In genomic region chr16:81315271-81316175, GRCh38 we compare ENCODE assay signal across 8 cellular contexts. TPM values are rescaled to one million over a fixed set of nuclear protein-coding genes. Genes with fewer than 3 reads are reported as not detected.
DNase-seq lines count a peak whose midpoint lies in the region; FAIRE-seq and TF ChIP-seq lines count a peak whose summit lies in the region.

No MANE protein-coding gene starts in this region.

- WGBS in mesenchymal stem cell, result 2% methylated on average over 56 of the region's 88 CpGs

- H3K9me3 ChIP-seq in effector memory CD4-positive, alpha-beta T cell (ENCODE audit: control insufficient read depth, low read length), result no peaks in the 10 kb centered on the region
- no peaks in the 10 kb centered on the region for H3K9me3 ChIP-seq in mesenchymal stem cell (ENCODE audit: control insufficient read depth, low read length)

- peaks cover 26% of the 10 kb centered on the region for H3K79me1 ChIP-seq in mesenchymal stem cell (replicated peaks; ENCODE audit: low read length, poor library complexity, severe bottlenecking)

- H3K36me3 ChIP-seq in effector memory CD4-positive, alpha-beta T cell (ENCODE audit: control insufficient read depth, insufficient read depth, low read length), result no peaks in the 10 kb centered on the region
- H3K36me3 ChIP-seq in mesenchymal stem cell (ENCODE audit: control insufficient read depth in 1 of 2, insufficient read depth in 2 of 2, low read depth in 1 of 2, low read length in 2 of 2), result peaks cover 0 to 3% of the 10 kb centered on the region in 2 experiments

- TF ChIP-seq POLR2A in H54 (IDR thresholded peaks at IDR 0.05; ENCODE audit: low read depth, low read length), result 0 out of 2 replicates have a peak, but pooled peaks have one; percentile 14

- peak overlapping the region; percentile 76 for H3K4me2 ChIP-seq in mesenchymal stem cell (ENCODE audit: low read length, poor library complexity, severe bottlenecking)

- peak overlapping the region; percentile 68 for H3K4me3 ChIP-seq in effector memory CD4-positive, alpha-beta T cell (ENCODE audit: insufficient read depth, low read depth, low read length, poor library complexity, severe bottlenecking)
- peak overlapping the region; percentile 96 to 97 for H3K4me3 ChIP-seq in mesenchymal stem cell (ENCODE audit: insufficient read depth in 1 of 2, low read depth in 1 of 2, low read length in 2 of 2)

- H4K8ac ChIP-seq in mesenchymal stem cell (ENCODE audit: low read length), result peak overlapping the region; percentile 82

- H2BK120ac ChIP-seq in mesenchymal stem cell (ENCODE audit: low read depth, low read length), result peak overlapping the region; percentile 81

- peak overlapping the region; percentile 78 for H2BK15ac ChIP-seq in mesenchymal stem cell (ENCODE audit: low read depth, poor library complexity, severe bottlenecking)

- H3K4ac ChIP-seq in mesenchymal stem cell (ENCODE audit: low read depth in 1 of 2, low read length in 2 of 2), result peak overlapping the region in 1 of 2 experiments; percentile 86

- H3K18ac ChIP-seq in mesenchymal stem cell (ENCODE audit: low read depth in 1 of 2, low read length in 2 of 2), result peak overlapping the region; percentile 78 to 95

- no peaks in the 10 kb centered on the region for H3K27me3 ChIP-seq in effector memory CD4-positive, alpha-beta T cell (replicated peaks; ENCODE audit: control insufficient read depth, insufficient read depth, low read length, poor library complexity, severe bottlenecking)
- no peaks in the 10 kb centered on the region for H3K27me3 ChIP-seq in mesenchymal stem cell (ENCODE audit: control insufficient read depth in 1 of 2, insufficient read depth in 1 of 2, low read length in 2 of 2)

- CTCF ChIA-PET in GM10248 (lab: Yijun Ruan, JAX), result interaction anchor here (1.0 to 2.8 kb wide), 4 partner anchors 9 to 54 kb away, joined by 3 to 9 read pairs (median 4); no protein-coding TSS in a partner anchor

- no peak for TF ChIP-seq CTCF in GM10248 (IDR thresholded peaks at IDR 0.05; ENCODE audit: control extremely low read depth, extremely low read depth, low read depth, missing control alignments)

- H2BK12ac ChIP-seq in mesenchymal stem cell (ENCODE audit: low read length in 2 of 2), result peak overlapping the region in 1 of 2 experiments; percentile 69

- peak overlapping the region; percentile 66 for H2AFZ ChIP-seq in mesenchymal stem cell (ENCODE audit: low read depth, low read length)

- no peak overlapping the region for H2AK5ac ChIP-seq in mesenchymal stem cell (ENCODE audit: low read length, severe bottlenecking)

- peaks cover 17% of the 10 kb centered on the region for H3K4me1 ChIP-seq in effector memory CD4-positive, alpha-beta T cell (ENCODE audit: control insufficient read depth, insufficient read depth, low read length, poor library complexity, severe bottlenecking)
- H3K4me1 ChIP-seq in mesenchymal stem cell (ENCODE audit: control insufficient read depth, insufficient read depth, low read depth, low read length), result peaks cover 13% of the 10 kb centered on the region

- H3K14ac ChIP-seq in mesenchymal stem cell (ENCODE audit: low read length in 2 of 2), result peak overlapping the region in 1 of 2 experiments; percentile 82

- FAIRE-seq in H54 (lab: Jason Lieb, UNC), result no peak

- peak overlapping the region; percentile 89 for H3K9ac ChIP-seq in mesenchymal stem cell (ENCODE audit: low read length)

- peak; percentile 64 for DNase-seq in GM10248 (ENCODE audit: extremely low spot score)
- DNase-seq in H54 (ENCODE audit: insufficient read length, low spot score), result peak; percentile 23
- peak; percentile 67 for DNase-seq in M059J (ENCODE audit: low read depth)
- DNase-seq in activated CD8-positive, alpha-beta memory T cell treated with anti-CD3 and anti-CD28 coated beads for 4 hours (ENCODE audit: low read depth in 2 of 2), result peak; percentile 12 to 14
- peak; percentile 2 to 15 (median 12) for DNase-seq in effector memory CD4-positive, alpha-beta T cell
- peak; percentile 69 for DNase-seq in mesenchymal stem cell
- peak; percentile 14 to 16 for DNase-seq in stimulated activated CD8-positive, alpha-beta memory T cell treated with anti-CD3 and anti-CD28 coated beads, Interleukin-2, amount 100 ng/mL, for 1 hour (ENCODE audit: low read depth in 2 of 2)
- no peak for DNase-seq in iPS-NIHi7 (ENCODE audit: extremely low spot score)

- no peak overlapping the region for H2BK5ac ChIP-seq in mesenchymal stem cell (ENCODE audit: low read depth, low read length, poor library complexity, severe bottlenecking)

- POLR2A ChIA-PET in GM10248 (lab: Yijun Ruan, JAX), result no interaction called here

- peak overlapping the region; percentile 10 to 64 for H3K23ac ChIP-seq in mesenchymal stem cell (ENCODE audit: low read length in 2 of 2)

- H4K91ac ChIP-seq in mesenchymal stem cell (ENCODE audit: low read length), result peak overlapping the region; percentile 83

- H3K27ac ChIP-seq in effector memory CD4-positive, alpha-beta T cell (ENCODE audit: insufficient read depth, low read length, poor library complexity, severe bottlenecking), result peak overlapping the region; percentile 59
- peak overlapping the region; percentile 27 for H3K27ac ChIP-seq in mesenchymal stem cell (ENCODE audit: low read length, poor library complexity, severe bottlenecking)

RNA-seq across cellular contexts. Expression of gene GAN, which starts 0.8 kb away (rescaled TPM):
- 2.4 and 6.6 TPM in 2 replicates for total RNA-seq in M059J (2014; rRNA removed; shearing (Covaris generic))
- 2.3 TPM for polyA plus RNA-seq in mesenchymal stem cell (2013, experiment 1 of 2)
- polyA plus RNA-seq in mesenchymal stem cell (2013, experiment 2 of 2), result 2.1 TPM
